Comparison of ENCODE assay signal across 8 cellular contexts in the genomic region with DNA sequence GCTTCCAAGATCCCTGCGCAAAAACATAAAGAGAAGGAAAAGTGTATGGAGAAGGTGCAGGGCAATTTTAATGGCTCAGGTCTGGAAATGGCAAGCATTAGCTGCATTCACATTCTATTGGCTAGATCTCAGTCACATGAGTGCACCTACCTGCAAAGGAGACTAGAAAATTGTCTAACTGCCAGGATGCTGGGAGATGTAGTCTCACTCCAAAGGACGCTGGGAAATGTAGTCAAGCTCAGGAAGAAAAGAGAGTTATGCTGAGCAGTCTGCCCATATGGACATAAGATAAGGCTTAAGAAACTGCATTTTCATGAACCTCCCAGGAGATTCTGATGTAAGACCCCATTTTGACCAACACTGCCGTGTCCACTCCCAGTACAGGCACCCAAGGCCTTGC. TPM values are rescaled to one million over a fixed set of nuclear protein-coding genes. Genes with fewer than 3 reads are reported as not detected.
DNase-seq lines count a peak whose midpoint lies in the region; ATAC-seq and TF ChIP-seq lines count a peak whose summit lies in the region.

No MANE protein-coding gene starts in this region.

- ATAC-seq in GM21576 (IDR thresholded peaks at IDR 0.05; ENCODE audit: unreplicated experiment) (peak; percentile 43), GM19324 (IDR thresholded peaks at IDR 0.05; ENCODE audit: low FRiP score, unreplicated experiment) (no peak), HG03025 (IDR thresholded peaks at IDR 0.05; ENCODE audit: low FRiP score, unreplicated experiment) (no peak)

- H3K4me3 ChIP-seq in endodermal cell (ENCODE audit: low read length) (no peak overlapping the region), tibial artery (no peak overlapping the region)

- H3K9ac ChIP-seq in endodermal cell (ENCODE audit: extremely low read depth, low read length, poor library complexity, severe bottlenecking), result no peak overlapping the region

- H3K9me3 ChIP-seq in endodermal cell (ENCODE audit: control insufficient read depth, low read length), result no peaks in the 10 kb centered on the region
- no peaks in the 10 kb centered on the region for H3K9me3 ChIP-seq in tibial artery

- DNase-seq in GM10248 (ENCODE audit: extremely low spot score) (peak; percentile 33), NAMALWA (ENCODE audit: low spot score) (peak; percentile 84), endodermal cell (peak; percentile 69), tibial artery (no peak), globus pallidus (ENCODE audit: low spot score) (no peak)

- H3K36me3 ChIP-seq in endodermal cell (ENCODE audit: control insufficient read depth, insufficient read depth, low read length) (no peaks in the 10 kb centered on the region), tibial artery (no peaks in the 10 kb centered on the region)

- H3K4me1 ChIP-seq in endodermal cell (ENCODE audit: control insufficient read depth, insufficient read depth, low read length) (no peaks in the 10 kb centered on the region), tibial artery (no peaks in the 10 kb centered on the region)

- H3K4me1 Mint-ChIP-seq in endodermal cell, result peaks cover 8% of the 10 kb centered on the region

- H3K27me3 Mint-ChIP-seq in endodermal cell (ENCODE audit: insufficient read depth), result peaks cover 5% of the 10 kb centered on the region

- TF ChIP-seq CTCF in GM10248 (IDR thresholded peaks at IDR 0.05; ENCODE audit: control extremely low read depth, extremely low read depth, low read depth, missing control alignments) (no peak), endodermal cell (conservative IDR thresholded peaks at IDR 0.05) (no peak), tibial artery (IDR thresholded peaks at IDR 0.05) (no peak)

- H3K27ac Mint-ChIP-seq in endodermal cell, result no peak overlapping the region

- H3K27me3 ChIP-seq in endodermal cell (ENCODE audit: control insufficient read depth, insufficient read depth, low read length, poor library complexity, severe bottlenecking), result no peaks in the 10 kb centered on the region
- H3K27me3 ChIP-seq in tibial artery, result no peaks in the 10 kb centered on the region

- CTCF ChIA-PET in GM10248 (lab: Yijun Ruan, JAX), result interaction anchor here (0.7 to 1.9 kb wide), 4 partner anchors 12 to 176 kb away, joined by 3 to 5 read pairs (median 4); no protein-coding TSS in a partner anchor

- H3K27ac ChIP-seq in endodermal cell (ENCODE audit: low read depth, low read length) (no peak overlapping the region), tibial artery (no peak overlapping the region)

- peaks cover 3% of the 10 kb centered on the region for H3K9me3 Mint-ChIP-seq in endodermal cell

- no peak overlapping the region for H3K4me3 Mint-ChIP-seq in endodermal cell

- POLR2A ChIA-PET in GM10248 (lab: Yijun Ruan, JAX), result no interaction called here

- intact Hi-C loops in tibial artery (cut with DNase I; ENCODE audit: low total_unique reads), result no loop called here

- 79 to 87% methylated on average over 2 to 3 of the region's 3 CpGs for WGBS in endodermal cell (ENCODE audit: insufficient coverage in 1 of 2, insufficient read length in 1 of 2), 2 experiments

- H3K36me3 Mint-ChIP-seq in endodermal cell (ENCODE audit: low read depth), result no peaks in the 10 kb centered on the region

RNA-seq across cellular contexts. Expression of a gene that starts 9.5 kb away (rescaled TPM):
- 1 to 10 TPM; 1.0 to 2.4 TPM for total RNA-seq in endodermal cell
- polyA plus RNA-seq in endodermal cell (2013, experiment 1 of 2), result 5.7 TPM
- polyA plus RNA-seq in endodermal cell (2013, experiment 2 of 2), result 4.6 TPM

Comparison
In these comparisons a context has a peak if more than half of its experiments do, and no peak if none do; other contexts are left out.
1. DNase-seq: peak in GM10248 (single experiment), NAMALWA (single experiment) and endodermal cell (single experiment); none in tibial artery (0 of 2) and globus pallidus (single experiment).